In genomic region chr7:27424231-27424630, GRCh38 we compare ENCODE assay signal across 34 cellular contexts.
A peak's percentile ranks its signal among the peaks of the same experiment; 100 is the strongest.
DNase-seq lines count a peak whose midpoint lies in the region; ATAC-seq, FAIRE-seq and TF ChIP-seq lines count a peak whose summit lies in the region.
"Had no signal": no experiment of that assay in that cellular context is flagged by ENCODE, and none has a peak within 500 bp of the region (broad histone marks: within the 10 kb centered on the region; RNA-seq: fewer than 3 reads in every experiment).

No MANE protein-coding gene starts in this region.

- H3K9ac ChIP-seq in mammary epithelial cell (ENCODE audit: insufficient read depth, low read length) (no peak overlapping the region), keratinocyte (ENCODE audit: control insufficient read depth, extremely low read depth, insufficient read depth, low read length) (no peak overlapping the region)

- POLR2A ChIA-PET in A549 (lab: Yijun Ruan, JAX), result no interaction called here
- POLR2A ChIA-PET in CD4-positive, alpha-beta memory T cell (lab: Charles Lee; ENCODE audit: partially characterized antibody), result no interaction called here

- H3K36me3 ChIP-seq in mammary epithelial cell (ENCODE audit: insufficient read depth, low read length) (no peaks in the 10 kb centered on the region), keratinocyte (ENCODE audit: control insufficient read depth in 2 of 2, extremely low read depth in 1 of 2, insufficient read depth in 2 of 2, low read length in 2 of 2) (no peaks in the 10 kb centered on the region)
- H3K36me3 ChIP-seq in CD4-positive, alpha-beta memory T cell (ENCODE audit: insufficient read depth, low read length), result no peaks in the 10 kb centered on the region
- H3K36me3 ChIP-seq: sigmoid colon, thyroid gland, vagina had no signal

- H3K27ac ChIP-seq in A549 (peak overlapping the region; percentile 13 to 35; a peak in 3 of 6 replicates), mammary epithelial cell (ENCODE audit: insufficient read depth, low read depth, low read length) (no peak overlapping the region), keratinocyte (ENCODE audit: control insufficient read depth, insufficient read depth, low read length) (no peak overlapping the region)
- H3K27ac ChIP-seq in CD4-positive, alpha-beta memory T cell (ENCODE audit: low read depth, low read length), result no peak overlapping the region
- H3K27ac ChIP-seq: sigmoid colon, thyroid gland had no signal

- DNase-seq in A549 (ENCODE audit: low read depth in 1 of 2, low spot score in 1 of 2), result peak in 1 of 2 experiments; percentile 46
- DNase-seq in NCI-H69 (lab: John Stamatoyannopoulos, UW), result peak; percentile 18
- DNase-seq in mammary epithelial cell, result peak; percentile 28
- no peak for DNase-seq in keratinocyte (ENCODE audit: low read depth, low spot score)
- no peak for DNase-seq in GM20000 (ENCODE audit: low spot score)
- no peak for DNase-seq in CD4-positive, alpha-beta memory T cell
- DNase-seq in globus pallidus (ENCODE audit: low spot score), result no peak
- DNase-seq: activated CD4-positive, alpha-beta T cell treated with anti-CD3 and anti-CD28 coated beads, Interleukin-2, amount 50 U/mL, for 48 hours; activated CD8-positive, alpha-beta memory T cell treated with anti-CD3 and anti-CD28 coated beads, Interleukin-2, amount 50 U/mL, for 48 hours; activated naive CD4-positive, alpha-beta T cell treated with anti-CD3 and anti-CD28 coated beads for 36 hours; AML-193; CD8-positive, alpha-beta memory T cell; central memory CD4-positive, alpha-beta T cell; glutamatergic neuron; KG1; left ventricle myocardium superior; natural killer cell; NCI-H1436; NCI-H446 treated with DMSO at 0.1 percent for 48 hours; nucleus accumbens; sigmoid colon; stimulated activated CD4-positive, alpha-beta T cell treated with anti-CD3 and anti-CD28 coated beads, Interleukin-4, amount 100 ng/mL, for 24 hours; T-helper 1 cell; thyroid gland had no signal

- H2AFZ ChIP-seq in mammary epithelial cell (ENCODE audit: low read depth, low read length) (peak overlapping the region; percentile 36), keratinocyte (ENCODE audit: control insufficient read depth, low read length) (peak overlapping the region; percentile 59)

- H3K27me3 ChIP-seq in mammary epithelial cell (ENCODE audit: insufficient read depth, low read length) (no peaks in the 10 kb centered on the region), keratinocyte (ENCODE audit: control insufficient read depth, extremely low read depth, insufficient read depth, low read length) (no peaks in the 10 kb centered on the region)
- no peaks in the 10 kb centered on the region for H3K27me3 ChIP-seq in CD4-positive, alpha-beta memory T cell (ENCODE audit: insufficient read depth, low read length)
- H3K27me3 ChIP-seq: sigmoid colon, thyroid gland, vagina had no signal

- H3K36me3 Mint-ChIP-seq in CD4-positive, alpha-beta memory T cell, result no peaks in the 10 kb centered on the region
- H3K36me3 Mint-ChIP-seq: CD8-positive, alpha-beta memory T cell; mesothelial cell of epicardium; natural killer cell had no signal

- CTCF ChIA-PET in A549 (lab: Yijun Ruan, JAX), result no interaction called here
- CTCF ChIA-PET in mammary epithelial cell (lab: Charles Lee; ENCODE audit: low non-redundant PET), result no interaction called here
- CTCF ChIA-PET in CD4-positive, alpha-beta memory T cell (lab: Charles Lee; ENCODE audit: partially characterized antibody), result no interaction called here

- TF ChIP-seq EP300 in A549 (IDR thresholded peaks at IDR 0.05), result no peak

- no peak for TF ChIP-seq RAD21 in A549 (conservative IDR thresholded peaks at IDR 0.05 in 1 of 2, IDR thresholded peaks at IDR 0.05 in 1 of 2)

- peaks cover 2 to 7% of the 10 kb centered on the region in 2 donors for H3K27me3 Mint-ChIP-seq in CD4-positive, alpha-beta memory T cell

- H3K4me2 ChIP-seq in A549 (peak overlapping the region; percentile 52), mammary epithelial cell (ENCODE audit: insufficient read depth, low read depth, low read length) (peak overlapping the region; percentile 47), keratinocyte (ENCODE audit: control insufficient read depth, extremely low read depth, insufficient read depth, low read depth, low read length) (peak overlapping the region; percentile 61)

- H3K4me1 Mint-ChIP-seq in CD4-positive, alpha-beta memory T cell, result no peaks in the 10 kb centered on the region
- H3K4me1 Mint-ChIP-seq: CD8-positive, alpha-beta memory T cell; mesothelial cell of epicardium; natural killer cell had no signal

- no peak overlapping the region for H3K4me3 Mint-ChIP-seq in CD4-positive, alpha-beta memory T cell
- H3K4me3 Mint-ChIP-seq: activated naive CD4-positive, alpha-beta T cell treated with anti-CD3 and anti-CD28 coated beads for 36 hours; activated T-helper 1 cell treated with anti-CD3 and anti-CD28 coated beads, Interleukin-12 subunit alpha, Interleukin-12 subunit beta, Interleukin-2, Interleukin-4 antibody, amounts not matched to agents 30 ng/mL and 10 ng/mL and 1 ng/mL, durations not matched to agents 14 hours and 24 hours and 36 hours; CD8-positive, alpha-beta memory T cell; mesothelial cell of epicardium; natural killer cell had no signal

- H3K4me3 ChIP-seq in A549, result no peak overlapping the region
- H3K4me3 ChIP-seq in mammary epithelial cell (replicated peaks in 1 of 3; ENCODE audit: insufficient read depth in 1 of 3, low read depth in 2 of 3, low read length in 3 of 3), result no peak overlapping the region
- H3K4me3 ChIP-seq in keratinocyte (ENCODE audit: control insufficient read depth in 2 of 3, extremely low read depth in 1 of 3, insufficient read depth in 2 of 3, low read depth in 1 of 3, low read length in 3 of 3), result peak overlapping the region in 1 of 3 experiments; percentile 13
- no peak overlapping the region for H3K4me3 ChIP-seq in CD4-positive, alpha-beta memory T cell (ENCODE audit: low read length in 2 of 2)
- H3K4me3 ChIP-seq: sigmoid colon, thyroid gland, vagina had no signal

- H3K9me3 ChIP-seq in A549 (no peaks in the 10 kb centered on the region), mammary epithelial cell (replicated peaks; ENCODE audit: insufficient read depth, low read length) (no peaks in the 10 kb centered on the region), keratinocyte (ENCODE audit: control insufficient read depth, low read depth, low read length) (no peaks in the 10 kb centered on the region)
- H3K9me3 ChIP-seq in CD4-positive, alpha-beta memory T cell (ENCODE audit: control insufficient read depth in 1 of 2, low read length in 2 of 2), result no peaks in the 10 kb centered on the region
- H3K9me3 ChIP-seq: sigmoid colon, thyroid gland, vagina had no signal

- FAIRE-seq in A549 (lab: Jason Lieb, UNC) (no peak), keratinocyte (lab: Jason Lieb, UNC) (peak; percentile 61)
- FAIRE-seq: endometrium, GM12891, H54, islet of Langerhans had no signal

- peak; percentile 53 to 76; a peak in 4 of 6 replicates for ATAC-seq in A549
- ATAC-seq in GM21423 (IDR thresholded peaks at IDR 0.05; ENCODE audit: unreplicated experiment), result no peak
- ATAC-seq: activated CD4-positive, CD25-positive, alpha-beta regulatory T cell treated with anti-CD3 and anti-CD28 coated beads, Interleukin-2, amount 50 U/mL, for 24 hours; natural killer cell had no signal

- dilution Hi-C loops in mammary epithelial cell (cut with HindIII; ENCODE audit: low sequenced_read_pairs), result no loop called here
- dilution Hi-C loops in keratinocyte (cut with MboI; ENCODE audit: extremely low pct_ligation_motif_present, low sequenced_read_pairs), result no loop called here

- H3K79me2 ChIP-seq in mammary epithelial cell (ENCODE audit: insufficient read depth, low read length) (no peaks in the 10 kb centered on the region), keratinocyte (ENCODE audit: control insufficient read depth, insufficient read depth, low read length) (no peaks in the 10 kb centered on the region)

- no peak for TF ChIP-seq POLR2A in A549 (IDR thresholded peaks at IDR 0.05; ENCODE audit: low read length)

- H4K20me1 ChIP-seq in mammary epithelial cell (ENCODE audit: insufficient read depth, low read length), result no peaks in the 10 kb centered on the region
- no peaks in the 10 kb centered on the region for H4K20me1 ChIP-seq in keratinocyte (ENCODE audit: control insufficient read depth, extremely low read depth, insufficient read depth, low read length)

- intact Hi-C loops in mammary epithelial cell (cut with micrococcal nuclease), result no loop called here
- intact Hi-C loops in CD4-positive, alpha-beta memory T cell (cut with micrococcal nuclease), result no loop called here

- in situ Hi-C loops in mammary epithelial cell (cut with MboI; ENCODE audit: low sequenced_read_pairs in 2 of 2), result no loop called here

- H3K27ac Mint-ChIP-seq in CD4-positive, alpha-beta memory T cell, result no peak overlapping the region
- H3K27ac Mint-ChIP-seq: activated naive CD4-positive, alpha-beta T cell treated with anti-CD3 and anti-CD28 coated beads for 36 hours; activated T-helper 1 cell treated with anti-CD3 and anti-CD28 coated beads, Interleukin-12 subunit alpha, Interleukin-12 subunit beta, Interleukin-2, Interleukin-4 antibody, amounts not matched to agents 30 ng/mL and 10 ng/mL and 1 ng/mL, durations not matched to agents 14 hours and 24 hours and 36 hours; CD8-positive, alpha-beta memory T cell; mesothelial cell of epicardium; natural killer cell had no signal

- TF ChIP-seq CTCF in A549 (IDR thresholded peaks at IDR 0.05) (no peak), mammary epithelial cell (conservative IDR thresholded peaks at IDR 0.05 in 1 of 2, IDR thresholded peaks at IDR 0.05 in 1 of 2; ENCODE audit: extremely low read depth in 1 of 2, insufficient read depth in 1 of 2, low read depth in 1 of 2, low read length in 2 of 2) (no peak), keratinocyte (optimal IDR thresholded peaks at IDR 0.05 in 1 of 3, IDR thresholded peaks at IDR 0.05 in 1 of 3, conservative IDR thresholded peaks at IDR 0.05 in 1 of 3; ENCODE audit: extremely low read depth in 1 of 3, insufficient read depth in 2 of 3, low read length in 3 of 3) (no peak), GM20000 (IDR thresholded peaks at IDR 0.05; ENCODE audit: extremely low read depth, missing control alignments) (no peak)

- H3K9me3 Mint-ChIP-seq in CD4-positive, alpha-beta memory T cell, result no peaks in the 10 kb centered on the region
- H3K9me3 Mint-ChIP-seq: activated naive CD4-positive, alpha-beta T cell treated with anti-CD3 and anti-CD28 coated beads for 36 hours; activated T-helper 1 cell treated with anti-CD3 and anti-CD28 coated beads, Interleukin-12 subunit alpha, Interleukin-12 subunit beta, Interleukin-2, Interleukin-4 antibody, amounts not matched to agents 30 ng/mL and 10 ng/mL and 1 ng/mL, durations not matched to agents 14 hours and 24 hours and 36 hours; dendritic cell treated with granulocyte-macrophage colony-stimulating factor and Interleukin-4, amounts not matched to agents 40 ng/mL and 50 ng/mL, for 4 days; natural killer cell had no signal

- BruUV-seq in mammary epithelial cell (replicated peaks; lab: Mats Ljungman, UMichigan), result no TSS peak

- 10% methylated on average over 3 of the region's 3 CpGs for WGBS in A549 (ENCODE audit: missing lambda C conversion rate)
- 13% methylated on average over 3 of the region's 3 CpGs for WGBS in mammary epithelial cell (ENCODE audit: low coverage, missing lambda C conversion rate)

- H3K9me1 ChIP-seq in keratinocyte (ENCODE audit: control insufficient read depth, extremely low read depth, insufficient read depth, low read length), result no peaks in the 10 kb centered on the region

- H3K4me1 ChIP-seq in A549, result peaks cover 18% of the 10 kb centered on the region
- peaks cover 17% of the 10 kb centered on the region for H3K4me1 ChIP-seq in mammary epithelial cell (ENCODE audit: insufficient read depth, low read length)
- H3K4me1 ChIP-seq in keratinocyte (ENCODE audit: control insufficient read depth, extremely low read depth, insufficient read depth, low read length), result peaks cover 18% of the 10 kb centered on the region
- H3K4me1 ChIP-seq in CD4-positive, alpha-beta memory T cell (ENCODE audit: insufficient read depth, low read length), result no peaks in the 10 kb centered on the region
- H3K4me1 ChIP-seq: sigmoid colon, thyroid gland had no signal

Comparison
In these comparisons a context has a peak if more than half of its experiments do, and no peak if none do; other contexts are left out.
1. DNase-seq: peak in NCI-H69 (single experiment) and mammary epithelial cell (single experiment); none in keratinocyte (single experiment), GM20000 (single experiment), CD4-positive, alpha-beta memory T cell (0 of 5) and globus pallidus (single experiment).
2. H3K27ac ChIP-seq: peak in A549 (2 of 2); none in mammary epithelial cell (single experiment), keratinocyte (single experiment) and CD4-positive, alpha-beta memory T cell (single experiment).
3. Peak in every context shown above with its lines, with median percentiles within 50 percentile points of each other: H3K4me2 ChIP-seq.